ENCODE assay signal across 18 cellular contexts in genomic region chr12:22480016-22480415, GRCh38.
DNase-seq lines count a peak whose midpoint lies in the region; ATAC-seq and TF ChIP-seq lines count a peak whose summit lies in the region.
"Had no signal": no experiment of that assay in that cellular context is flagged by ENCODE, and none has a peak within 500 bp of the region (broad histone marks: within the 10 kb centered on the region; RNA-seq: fewer than 3 reads in every experiment).

No MANE protein-coding gene starts in this region.

- intact Hi-C loops in breast epithelium (cut with DNase I; ENCODE audit: low total_unique reads) = no loop called here

- H3K36me3 ChIP-seq in breast epithelium (peaks cover 5% of the 10 kb centered on the region), SJCRH30 (peaks cover 32% of the 10 kb centered on the region)
- peaks cover 38% of the 10 kb centered on the region for H3K36me3 ChIP-seq in effector memory CD4-positive, alpha-beta T cell (ENCODE audit: control insufficient read depth, insufficient read depth, low read length)

- no peaks in the 10 kb centered on the region for H3K9me3 ChIP-seq in breast epithelium
- no peaks in the 10 kb centered on the region for H3K9me3 ChIP-seq in SJCRH30 (replicated peaks)
- no peaks in the 10 kb centered on the region for H3K9me3 ChIP-seq in effector memory CD4-positive, alpha-beta T cell (ENCODE audit: control insufficient read depth, low read length)
- H3K9me3 ChIP-seq: Caco-2 had no signal

- in situ Hi-C loops in T47D (cut with HindIII; ENCODE audit: low pct_unique_long_range_greater_than_20kb, low sequenced_read_pairs) = no loop called here

- H3K27me3 ChIP-seq in breast epithelium (no peaks in the 10 kb centered on the region), SJCRH30 (no peaks in the 10 kb centered on the region)
- no peaks in the 10 kb centered on the region for H3K27me3 ChIP-seq in effector memory CD4-positive, alpha-beta T cell (replicated peaks; ENCODE audit: control insufficient read depth, insufficient read depth, low read length, poor library complexity, severe bottlenecking)

- no peak overlapping the region for H3K4me3 ChIP-seq in breast epithelium
- no peak overlapping the region for H3K4me3 ChIP-seq in SJCRH30
- H3K4me3 ChIP-seq in effector memory CD4-positive, alpha-beta T cell (ENCODE audit: insufficient read depth, low read depth, low read length, poor library complexity, severe bottlenecking) = no peak overlapping the region

- no peak for ATAC-seq in HG03521 (IDR thresholded peaks at IDR 0.05; ENCODE audit: unreplicated experiment)
- no peak for ATAC-seq in HG03460 (IDR thresholded peaks at IDR 0.05; ENCODE audit: unreplicated experiment)
- ATAC-seq: PC-3 had no signal

- DNase-seq in T47D (ENCODE audit: low read depth in 1 of 2, low spot score in 1 of 2) (peak; percentile 3 to 6), breast epithelium (ENCODE audit: low spot score in 2 of 2) (no peak), SJCRH30 (peak; percentile 56 to 80), mesothelial cell of epicardium (ENCODE audit: low spot score in 2 of 2, unreplicated experiment in 2 of 2) (no peak)
- no peak for DNase-seq in effector memory CD4-positive, alpha-beta T cell
- DNase-seq: AML-193, Caco-2, DMS153, IMR-90, Karpas-422, NCI-H1417, NCI-H2029 treated with DMSO at 0.1 percent for 48 hours, NCI-H510A, NCI-H774, PC-3 had no signal

- H3K9me3 Mint-ChIP-seq in mesothelial cell of epicardium = no peaks in the 10 kb centered on the region

- H3K27ac Mint-ChIP-seq in mesothelial cell of epicardium = peak overlapping the region; percentile 9

- H3K27ac ChIP-seq in breast epithelium = no peak overlapping the region
- H3K27ac ChIP-seq in SJCRH30 = peak overlapping the region; percentile 53
- H3K27ac ChIP-seq in effector memory CD4-positive, alpha-beta T cell (ENCODE audit: insufficient read depth, low read length, poor library complexity, severe bottlenecking) = no peak overlapping the region
- H3K27ac ChIP-seq: RWPE1 had no signal

- TF ChIP-seq CTCF in breast epithelium (IDR thresholded peaks at IDR 0.05) (no peak), mesothelial cell of epicardium (IDR thresholded peaks at IDR 0.05; ENCODE audit: unreplicated experiment) (no peak)

- no peaks in the 10 kb centered on the region for H3K4me1 Mint-ChIP-seq in mesothelial cell of epicardium

- no peaks in the 10 kb centered on the region for H3K27me3 Mint-ChIP-seq in mesothelial cell of epicardium (ENCODE audit: low read depth)

- H3K4me1 ChIP-seq in breast epithelium (no peaks in the 10 kb centered on the region), SJCRH30 (peaks cover 34% of the 10 kb centered on the region)
- H3K4me1 ChIP-seq in effector memory CD4-positive, alpha-beta T cell (ENCODE audit: control insufficient read depth, insufficient read depth, low read length, poor library complexity, severe bottlenecking) = no peaks in the 10 kb centered on the region

- no peak for TF ChIP-seq POLR2A in breast epithelium (IDR thresholded peaks at IDR 0.05)

- no peak overlapping the region for H3K4me3 Mint-ChIP-seq in mesothelial cell of epicardium

- H3K36me3 Mint-ChIP-seq in mesothelial cell of epicardium = peaks cover 24% of the 10 kb centered on the region

Comparison
In these comparisons a context has a peak if more than half of its experiments do, and no peak if none do; other contexts are left out.
1. DNase-seq: peak in T47D (2 of 2) and SJCRH30 (2 of 2); none in breast epithelium (0 of 2), mesothelial cell of epicardium (0 of 2) and effector memory CD4-positive, alpha-beta T cell (0 of 3).